Comparison of ENCODE assay signal across 2 cellular contexts in the genomic region with DNA sequence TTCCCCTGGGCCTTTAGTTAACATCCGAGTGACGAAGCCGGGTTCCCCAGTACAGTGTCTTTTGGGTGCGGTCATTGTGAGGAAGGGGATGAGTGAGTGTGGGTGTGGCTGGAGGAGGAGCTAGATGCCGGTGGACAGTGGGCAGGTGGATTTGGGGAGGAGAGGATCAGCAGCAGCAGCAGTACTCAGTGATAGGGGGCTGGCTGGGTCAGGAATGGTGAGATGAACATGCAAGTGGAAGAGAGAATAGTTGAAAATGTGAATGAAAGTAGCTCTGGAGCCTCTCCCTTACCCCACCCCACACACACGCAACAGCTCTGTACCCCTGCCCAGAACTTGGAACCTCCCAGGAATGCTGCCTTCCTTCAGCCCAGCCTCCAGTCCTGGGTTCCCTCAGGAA.
TF ChIP-seq lines count a peak whose summit lies in the region.

No MANE protein-coding gene starts in this region.

TF ChIP-seq in HEK293, 187 proteins besides CTCF, POLR2A, EP300 and RAD21:
- TF ChIP-seq KLF1 (tag by site-specific recombination; IDR thresholded peaks at IDR 0.05) (peak; percentile 28; the same call in 1 of the 2 replicates), RBAK (tag by site-specific recombination; IDR thresholded peaks at IDR 0.05) (no peak), SALL2 (tag by site-specific recombination; IDR thresholded peaks at IDR 0.05; ENCODE audit: borderline replicate concordance) (no peak), ZNF623 (tag by site-specific recombination; IDR thresholded peaks at IDR 0.05) (no peak), ZNF510 (tag by site-specific recombination; IDR thresholded peaks at IDR 0.05; ENCODE audit: insufficient replicate concordance) (no peak)
- TF ChIP-seq, protein P1, sequence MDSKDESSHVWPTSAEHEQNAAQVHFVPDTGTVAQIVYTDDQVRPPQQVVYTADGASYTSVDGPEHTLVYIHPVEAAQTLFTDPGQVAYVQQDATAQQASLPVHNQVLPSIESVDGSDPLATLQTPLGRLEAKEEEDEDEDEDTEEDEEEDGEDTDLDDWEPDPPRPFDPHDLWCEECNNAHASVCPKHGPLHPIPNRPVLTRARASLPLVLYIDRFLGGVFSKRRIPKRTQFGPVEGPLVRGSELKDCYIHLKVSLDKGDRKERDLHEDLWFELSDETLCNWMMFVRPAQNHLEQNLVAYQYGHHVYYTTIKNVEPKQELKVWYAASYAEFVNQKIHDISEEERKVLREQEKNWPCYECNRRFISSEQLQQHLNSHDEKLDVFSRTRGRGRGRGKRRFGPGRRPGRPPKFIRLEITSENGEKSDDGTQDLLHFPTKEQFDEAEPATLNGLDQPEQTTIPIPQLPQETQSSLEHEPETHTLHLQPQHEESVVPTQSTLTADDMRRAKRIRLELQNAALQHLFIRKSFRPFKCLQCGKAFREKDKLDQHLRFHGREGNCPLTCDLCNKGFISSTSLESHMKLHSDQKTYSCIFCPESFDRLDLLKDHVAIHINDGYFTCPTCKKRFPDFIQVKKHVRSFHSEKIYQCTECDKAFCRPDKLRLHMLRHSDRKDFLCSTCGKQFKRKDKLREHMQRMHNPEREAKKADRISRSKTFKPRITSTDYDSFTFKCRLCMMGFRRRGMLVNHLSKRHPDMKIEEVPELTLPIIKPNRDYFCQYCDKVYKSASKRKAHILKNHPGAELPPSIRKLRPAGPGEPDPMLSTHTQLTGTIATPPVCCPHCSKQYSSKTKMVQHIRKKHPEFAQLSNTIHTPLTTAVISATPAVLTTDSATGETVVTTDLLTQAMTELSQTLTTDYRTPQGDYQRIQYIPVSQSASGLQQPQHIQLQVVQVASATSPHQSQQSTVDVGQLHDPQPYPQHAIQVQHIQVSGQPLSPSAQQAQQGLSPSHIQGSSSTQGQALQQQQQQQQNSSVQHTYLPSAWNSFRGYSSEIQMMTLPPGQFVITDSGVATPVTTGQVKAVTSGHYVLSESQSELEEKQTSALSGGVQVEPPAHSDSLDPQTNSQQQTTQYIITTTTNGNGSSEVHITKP (tag by site-specific recombination; IDR thresholded peaks at IDR 0.05) = peak; percentile 92

TF ChIP-seq in GM12878, 131 proteins besides CTCF, POLR2A, EP300 and RAD21:
- TF ChIP-seq, protein P2, sequence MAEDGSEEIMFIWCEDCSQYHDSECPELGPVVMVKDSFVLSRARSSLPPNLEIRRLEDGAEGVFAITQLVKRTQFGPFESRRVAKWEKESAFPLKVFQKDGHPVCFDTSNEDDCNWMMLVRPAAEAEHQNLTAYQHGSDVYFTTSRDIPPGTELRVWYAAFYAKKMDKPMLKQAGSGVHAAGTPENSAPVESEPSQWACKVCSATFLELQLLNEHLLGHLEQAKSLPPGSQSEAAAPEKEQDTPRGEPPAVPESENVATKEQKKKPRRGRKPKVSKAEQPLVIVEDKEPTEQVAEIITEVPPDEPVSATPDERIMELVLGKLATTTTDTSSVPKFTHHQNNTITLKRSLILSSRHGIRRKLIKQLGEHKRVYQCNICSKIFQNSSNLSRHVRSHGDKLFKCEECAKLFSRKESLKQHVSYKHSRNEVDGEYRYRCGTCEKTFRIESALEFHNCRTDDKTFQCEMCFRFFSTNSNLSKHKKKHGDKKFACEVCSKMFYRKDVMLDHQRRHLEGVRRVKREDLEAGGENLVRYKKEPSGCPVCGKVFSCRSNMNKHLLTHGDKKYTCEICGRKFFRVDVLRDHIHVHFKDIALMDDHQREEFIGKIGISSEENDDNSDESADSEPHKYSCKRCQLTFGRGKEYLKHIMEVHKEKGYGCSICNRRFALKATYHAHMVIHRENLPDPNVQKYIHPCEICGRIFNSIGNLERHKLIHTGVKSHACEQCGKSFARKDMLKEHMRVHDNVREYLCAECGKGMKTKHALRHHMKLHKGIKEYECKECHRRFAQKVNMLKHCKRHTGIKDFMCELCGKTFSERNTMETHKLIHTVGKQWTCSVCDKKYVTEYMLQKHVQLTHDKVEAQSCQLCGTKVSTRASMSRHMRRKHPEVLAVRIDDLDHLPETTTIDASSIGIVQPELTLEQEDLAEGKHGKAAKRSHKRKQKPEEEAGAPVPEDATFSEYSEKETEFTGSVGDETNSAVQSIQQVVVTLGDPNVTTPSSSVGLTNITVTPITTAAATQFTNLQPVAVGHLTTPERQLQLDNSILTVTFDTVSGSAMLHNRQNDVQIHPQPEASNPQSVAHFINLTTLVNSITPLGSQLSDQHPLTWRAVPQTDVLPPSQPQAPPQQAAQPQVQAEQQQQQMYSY (CRISPR knock-in tag; IDR thresholded peaks at IDR 0.05) = no peak
- TF ChIP-seq SPI1 (IDR thresholded peaks at IDR 0.05; ENCODE audit: borderline replicate concordance, insufficient read depth, low read depth, low read length) (no peak), IKZF1 (conservative IDR thresholded peaks at IDR 0.05) (no peak), BRCA1 (IDR thresholded peaks at IDR 0.05; ENCODE audit: low read depth, low read length) (no peak), RCOR1 (conservative IDR thresholded peaks at IDR 0.05; ENCODE audit: low read depth, low read length) (no peak), NR2F1 (conservative IDR thresholded peaks at IDR 0.05) (no peak), CREM (IDR thresholded peaks at IDR 0.05; ENCODE audit: low read depth) (no peak), JUNB (IDR thresholded peaks at IDR 0.05) (no peak), POLR2AphosphoS5 (IDR thresholded peaks at IDR 0.05; ENCODE audit: low read length) (no peak), CBFB (IDR thresholded peaks at IDR 0.05; ENCODE audit: low read depth) (no peak), FOS (IDR thresholded peaks at IDR 0.05; ENCODE audit: borderline replicate concordance, extremely low read depth, insufficient read length) (no peak)
